11 cellular contexts compared by ENCODE assay signal in genomic region chr1:85520838-85521820, GRCh38. TPM values are rescaled to one million over a fixed set of nuclear protein-coding genes. Genes with fewer than 3 reads are reported as not detected.
A peak's percentile ranks its signal among the peaks of the same experiment; 100 is the strongest.
DNase-seq lines count a peak whose midpoint lies in the region; TF ChIP-seq lines count a peak whose summit lies in the region.
"Not testable (repeated sequence)": the region's sequence is repeated elsewhere in the genome, so short reads cannot be mapped to it uniquely, and the experiment has no call there.
"Had no signal": no experiment of that assay in that cellular context is flagged by ENCODE, and none has a peak within 500 bp of the region (broad histone marks: within the 10 kb centered on the region; RNA-seq: fewer than 3 reads in every experiment).

No MANE protein-coding gene starts in this region.

- H3K56ac ChIP-seq in mesendoderm (ENCODE audit: low read length): not testable (repeated sequence)

- POLR2A ChIA-PET in AG04449 (lab: Yijun Ruan, JAX); SK-N-SH (lab: Yijun Ruan, JAX): not testable (repeated sequence)

- H3K4me3 ChIP-seq in AG04449 (ENCODE audit: low read depth, low read length); HUES48 (ENCODE audit: low read depth, low read length); mammary epithelial cell (replicated peaks in 1 of 3; ENCODE audit: insufficient read depth in 1 of 3, low read depth in 2 of 3, low read length in 3 of 3); mesendoderm (ENCODE audit: low read length); smooth muscle cell: not testable (repeated sequence)
- peak overlapping the region in 1 of 2 experiments; percentile 10; a peak in 1 of 4 replicates for H3K4me3 ChIP-seq in SK-N-SH (ENCODE audit: low read depth in 2 of 2, low read length in 1 of 2)

- dilution Hi-C loops in mammary epithelial cell (cut with HindIII; ENCODE audit: low sequenced_read_pairs): not testable (repeated sequence)

- H3K79me1 ChIP-seq in mesendoderm (ENCODE audit: low read length): not testable (repeated sequence)

- H4K8ac ChIP-seq in mesendoderm (ENCODE audit: low read depth, low read length): not testable (repeated sequence)

- not testable (repeated sequence) for H3K27me3 ChIP-seq in HUES48 (ENCODE audit: control insufficient read depth, insufficient read depth, low read length); SK-N-SH (ENCODE audit: insufficient read depth); mammary epithelial cell (ENCODE audit: insufficient read depth, low read length); mesendoderm (ENCODE audit: insufficient read depth, low read length, poor library complexity); smooth muscle cell (ENCODE audit: low read depth)

- H3K4ac ChIP-seq in mesendoderm (ENCODE audit: low read depth, low read length): not testable (repeated sequence)

- not testable (repeated sequence) for H3K9ac ChIP-seq in HUES48 (ENCODE audit: low read depth, low read length); mammary epithelial cell (ENCODE audit: insufficient read depth, low read length); mesendoderm (ENCODE audit: low read length); smooth muscle cell (ENCODE audit: low read depth)
- peak overlapping the region; percentile 69 for H3K9ac ChIP-seq in SK-N-SH

- not testable (repeated sequence) for BruUV-seq in mammary epithelial cell (replicated peaks; lab: Mats Ljungman, UMichigan)

- H4K20me1 ChIP-seq in SK-N-SH (ENCODE audit: insufficient read depth); mammary epithelial cell (ENCODE audit: insufficient read depth, low read length); smooth muscle cell (ENCODE audit: low read depth): not testable (repeated sequence)

- in situ Hi-C loops in mammary epithelial cell (cut with MboI; ENCODE audit: low sequenced_read_pairs in 2 of 2): not testable (repeated sequence)

- not testable (repeated sequence) for H3K9me2 ChIP-seq in SK-N-SH

- not testable (repeated sequence) for H2BK5ac ChIP-seq in mesendoderm (ENCODE audit: low read length)

- not testable (repeated sequence) for H2AK5ac ChIP-seq in mesendoderm (ENCODE audit: low read length)

- H3F3A ChIP-seq in SK-N-SH (replicated peaks; ENCODE audit: insufficient read depth): peaks cover 21% of the 10 kb centered on the region
- H3F3A ChIP-seq in smooth muscle cell (ENCODE audit: low read depth): not testable (repeated sequence)

- H2BK120ac ChIP-seq in mesendoderm (ENCODE audit: low read depth, low read length): not testable (repeated sequence)

- not testable (repeated sequence) for H3K4me1 ChIP-seq in HUES48 (ENCODE audit: control insufficient read depth, insufficient read depth, low read length); mammary epithelial cell (ENCODE audit: insufficient read depth, low read length); mesendoderm (ENCODE audit: control insufficient read depth, low read depth, low read length); smooth muscle cell (ENCODE audit: low read depth)
- H3K4me1 ChIP-seq in SK-N-SH (ENCODE audit: control insufficient read depth in 1 of 2, insufficient read depth in 2 of 2, low read depth in 1 of 2, low read length in 1 of 2): peaks cover 0 to 11% of the 10 kb centered on the region in 2 experiments; a peak in 2 of 4 replicates

- TF ChIP-seq RAD21 in SK-N-SH (IDR thresholded peaks at IDR 0.05; ENCODE audit: low read length): not testable (repeated sequence)

- peak overlapping the region; percentile 70 for H3K4me2 ChIP-seq in SK-N-SH
- peak overlapping the region; percentile 28 for H3K4me2 ChIP-seq in mammary epithelial cell (ENCODE audit: insufficient read depth, low read depth, low read length)
- not testable (repeated sequence) for H3K4me2 ChIP-seq in mesendoderm (ENCODE audit: low read length); smooth muscle cell

- not testable (repeated sequence) for H2BK15ac ChIP-seq in mesendoderm (replicated peaks; ENCODE audit: low read depth)

- not testable (repeated sequence) for TF ChIP-seq EP300 in SK-N-SH (IDR thresholded peaks at IDR 0.05; ENCODE audit: borderline replicate concordance in 1 of 2, low read depth in 1 of 2, low read length in 1 of 2)

- CTCF ChIA-PET in AG04449 (lab: Yijun Ruan, JAX); SK-N-SH (lab: Yijun Ruan, JAX); mammary epithelial cell (lab: Charles Lee; ENCODE audit: low non-redundant PET): not testable (repeated sequence)

- H4K5ac ChIP-seq in mesendoderm (ENCODE audit: low read length): not testable (repeated sequence)

- not testable (repeated sequence) for H3K23ac ChIP-seq in mesendoderm (ENCODE audit: low read length)

- 11% methylated on average over 11 of the region's 15 CpGs for WGBS in SK-N-SH (ENCODE audit: low lambda C conversion rate)
- 58% methylated on average over 12 of the region's 15 CpGs for WGBS in mammary epithelial cell (ENCODE audit: low coverage, missing lambda C conversion rate)
- WGBS in mesendoderm (ENCODE audit: extremely low coverage, insufficient coverage, low lambda C conversion rate): no CpG with 5 or more reads among the region's 15 CpGs
- 26% methylated on average over 11 of the region's 15 CpGs for WGBS in smooth muscle cell (ENCODE audit: low lambda C conversion rate)

- not testable (repeated sequence) for TF ChIP-seq CTCF in AG04449 (IDR thresholded peaks at IDR 0.05; ENCODE audit: insufficient read depth, low read length, missing control alignments); SK-N-SH (IDR thresholded peaks at IDR 0.05); mammary epithelial cell (conservative IDR thresholded peaks at IDR 0.05 in 1 of 2, IDR thresholded peaks at IDR 0.05 in 1 of 2; ENCODE audit: extremely low read depth in 1 of 2, insufficient read depth in 1 of 2, low read depth in 1 of 2, low read length in 2 of 2); smooth muscle cell (IDR thresholded peaks at IDR 0.05; ENCODE audit: borderline replicate concordance, insufficient read depth, poor library complexity, severe bottlenecking)

- DNase-seq in AG04449 (ENCODE audit: low read depth, low spot score) (peak; percentile 59), GM03348 (ENCODE audit: low spot score) (peak; percentile 26), mammary epithelial cell (peak; percentile 65), fibroblast of the conjunctiva (ENCODE audit: low read depth) (peak; percentile 68), mesendoderm (peak; percentile 56)
- not testable (repeated sequence) for DNase-seq in SK-N-SH; smooth muscle cell (lab: John Stamatoyannopoulos, UW; ENCODE audit: unreplicated experiment)

- intact Hi-C loops in mammary epithelial cell (cut with micrococcal nuclease): not testable (repeated sequence)

- H3K27ac ChIP-seq in HUES48 (ENCODE audit: low read depth, low read length) (peak overlapping the region; percentile 27), SK-N-SH (ENCODE audit: low read depth in 2 of 2, low read length in 1 of 2) (peak overlapping the region; percentile 60 to 89; a peak in 3 of 4 replicates), smooth muscle cell (ENCODE audit: low read depth) (peak overlapping the region; percentile 77)
- H3K27ac ChIP-seq in mammary epithelial cell (ENCODE audit: insufficient read depth, low read depth, low read length); mesendoderm (ENCODE audit: low read depth, low read length): not testable (repeated sequence)

- H3K9me3 ChIP-seq in HUES48 (ENCODE audit: control insufficient read depth, insufficient read depth, low read length); SK-N-SH; mammary epithelial cell (replicated peaks; ENCODE audit: insufficient read depth, low read length); smooth muscle cell (replicated peaks; ENCODE audit: low read depth): not testable (repeated sequence)

- H3K36me3 ChIP-seq in HUES48 (ENCODE audit: control insufficient read depth, insufficient read depth, low read length); SK-N-SH (replicated peaks in 1 of 2; ENCODE audit: control insufficient read depth in 1 of 2, insufficient read depth in 2 of 2, low read length in 1 of 2); mammary epithelial cell (ENCODE audit: insufficient read depth, low read length); mesendoderm (ENCODE audit: control insufficient read depth, insufficient read depth, low read length); smooth muscle cell (ENCODE audit: low read depth): not testable (repeated sequence)

- H3K79me2 ChIP-seq in SK-N-SH (ENCODE audit: insufficient read depth): peaks cover 51% of the 10 kb centered on the region
- not testable (repeated sequence) for H3K79me2 ChIP-seq in mammary epithelial cell (ENCODE audit: insufficient read depth, low read length); mesendoderm (ENCODE audit: control insufficient read depth, insufficient read depth, low read length); smooth muscle cell (ENCODE audit: low read depth)

- H2AFZ ChIP-seq in SK-N-SH (ENCODE audit: low read depth); mammary epithelial cell (ENCODE audit: low read depth, low read length); smooth muscle cell (ENCODE audit: low read depth): not testable (repeated sequence)

- H3K18ac ChIP-seq in mesendoderm (ENCODE audit: low read length): not testable (repeated sequence)

RNA-seq across cellular contexts. Expression of gene DDAH1, which starts 56.2 kb away (rescaled TPM):
- 64.3 and 80.2 TPM in 2 replicates for polyA plus RNA-seq in SK-N-SH (2012; rRNA removed)
- 71.3 and 82.7 TPM in 2 replicates for polyA plus RNA-seq in SK-N-SH (2012; cell fraction: cytosol; rRNA removed)
- polyA plus RNA-seq in SK-N-SH (2012; cell fraction: nucleus; rRNA removed): 37.6 and 47.8 TPM in 2 replicates
- total RNA-seq in mammary epithelial cell: 10 to 100 TPM in 1 of 2 donors, 1 to 10 TPM in 1; 5.1 to 15.8 TPM
- polyA plus RNA-seq in mammary epithelial cell: 7.6 TPM
- 12.0 TPM for polyA minus RNA-seq in mammary epithelial cell
- polyA plus RNA-seq in mesendoderm (2013, experiment 1 of 2): 26.6 TPM
- polyA plus RNA-seq in mesendoderm (2013, experiment 2 of 2): 28.0 TPM
- 30.8 and 31.6 TPM in 2 replicates for total RNA-seq in smooth muscle cell
- polyA plus RNA-seq in smooth muscle cell: 10.2 and 13.8 TPM in 2 replicates
- total RNA-seq: activated naive CD4-positive, alpha-beta T cell treated with anti-CD3 and anti-CD28 coated beads for 36 hours; B cell; T-helper 17 cell had no signal

RNA-seq across cellular contexts. Expression of gene CCN1, which starts 59.4 kb away (rescaled TPM):
- 363 and 543 TPM in 2 replicates for polyA plus RNA-seq in SK-N-SH (2012; rRNA removed)
- 493 and 569 TPM in 2 replicates for polyA plus RNA-seq in SK-N-SH (2012; cell fraction: cytosol; rRNA removed)
- 806 and 1,198 TPM in 2 replicates for polyA plus RNA-seq in SK-N-SH (2012; cell fraction: nucleus; rRNA removed)
- total RNA-seq in mammary epithelial cell: 100 to 1,000 TPM in 1 of 2 donors, 10 to 100 TPM in 1; 59.7 to 164 TPM
- polyA plus RNA-seq in mammary epithelial cell: 83.8 TPM
- 130 TPM for polyA minus RNA-seq in mammary epithelial cell
- 188 TPM for polyA plus RNA-seq in mesendoderm (2013, experiment 1 of 2)
- polyA plus RNA-seq in mesendoderm (2013, experiment 2 of 2): 199 TPM
- total RNA-seq in smooth muscle cell: 440 and 450 TPM in 2 replicates
- 1,412 and 1,766 TPM in 2 replicates for polyA plus RNA-seq in smooth muscle cell
- total RNA-seq: activated naive CD4-positive, alpha-beta T cell treated with anti-CD3 and anti-CD28 coated beads for 36 hours; B cell; T-helper 17 cell had no signal
